ENCODE assay signal across 3 cellular contexts in genomic region chrX:155223746-155224145, GRCh38. TPM values are rescaled to one million over a fixed set of nuclear protein-coding genes. Genes with fewer than 3 reads are reported as not detected.
"Had no signal": no experiment of that assay in that cellular context is flagged by ENCODE, and none has a peak within 500 bp of the region (broad histone marks: within the 10 kb centered on the region; RNA-seq: fewer than 3 reads in every experiment).

No MANE protein-coding gene starts in this region.

RNA-seq across cellular contexts. Expression of gene RAB39B, which starts 40.5 kb away (rescaled TPM):
- total RNA-seq: PC-9, Right ventricle myocardium superior, SJSA1 had no signal
